ENCODE assay signal across 8 cellular contexts in genomic region chr13:112606125-112607001, GRCh38. TPM values are rescaled to one million over a fixed set of nuclear protein-coding genes. Genes with fewer than 3 reads are reported as not detected.
DNase-seq lines count a peak whose midpoint lies in the region; ATAC-seq, FAIRE-seq and TF ChIP-seq lines count a peak whose summit lies in the region.

No MANE protein-coding gene starts in this region.

- DNase-seq in DMS53 (lab: John Stamatoyannopoulos, UW) = peak; percentile 81
- peak; percentile 78 for DNase-seq in IMR-90
- DNase-seq in RCC 7860 (ENCODE audit: low spot score) = peak; percentile 52
- DNase-seq in activated T-helper 1 cell treated with anti-CD3 and anti-CD28 coated beads, Interleukin-12 subunit alpha, Interleukin-12 subunit beta, Interleukin-2, Interleukin-4 antibody, amounts not matched to agents 30 ng/mL and 10 ng/mL and 1 ng/mL, durations not matched to agents 14 hours and 24 hours and 36 hours (ENCODE audit: low spot score) = peak; percentile 86
- peak; percentile 87 for DNase-seq in fibroblast of gingiva (ENCODE audit: low read depth)
- DNase-seq in naive thymus-derived CD4-positive, alpha-beta T cell = peak; percentile 65 to 95 (median 77)
- peak; percentile 91 to 94 for DNase-seq in stimulated activated effector memory CD8-positive, alpha-beta T cell treated with anti-CD3 and anti-CD28 coated beads, Interleukin-12 subunit alpha, Interleukin-12 subunit beta, amount 100 ng/mL, for 72 hours (ENCODE audit: low spot score in 2 of 2)

- H2BK5ac ChIP-seq in IMR-90 (ENCODE audit: low read depth, low read length, poor library complexity, severe bottlenecking) = no peak overlapping the region

- H3K4ac ChIP-seq in IMR-90 (ENCODE audit: low read depth, low read length) = 0 out of 2 replicates have a peak overlapping the region, but pooled peaks have one; percentile 54

- 0% methylated on average over 18 of the region's 44 CpGs; no CpG with 5 or more reads in 1 of the 2 experiments for WGBS in IMR-90 (ENCODE audit: extremely low coverage in 2 of 2, insufficient read length in 1 of 2), 2 experiments

- peak; percentile 100 for ATAC-seq in GM21529 (IDR thresholded peaks at IDR 0.05; ENCODE audit: unreplicated experiment)
- ATAC-seq in IMR-90 (ENCODE audit: low read depth) = peak; percentile 100
- peak; percentile 100 for ATAC-seq in naive thymus-derived CD4-positive, alpha-beta T cell
- ATAC-seq in stimulated activated effector memory CD8-positive, alpha-beta T cell treated with anti-CD3 and anti-CD28 coated beads, Interleukin-12 subunit alpha, Interleukin-12 subunit beta, amount 100 ng/mL, for 72 hours = peak; percentile 100

- no peaks in the 10 kb centered on the region for H3K9me3 ChIP-seq in IMR-90 (ENCODE audit: control insufficient read depth, insufficient read depth, low read length)
- H3K9me3 ChIP-seq in naive thymus-derived CD4-positive, alpha-beta T cell (ENCODE audit: control insufficient read depth in 2 of 3, low read length in 3 of 3) = no peaks in the 10 kb centered on the region

- TF ChIP-seq POLR2A in IMR-90 (IDR thresholded peaks at IDR 0.05; ENCODE audit: low read depth, low read length) = 0 out of 2 replicates have a peak, but pooled peaks have one; percentile 21

- peak overlapping the region; percentile 56 for H3K4me3 ChIP-seq in IMR-90 (ENCODE audit: insufficient read depth, low read depth, low read length)
- H3K4me3 ChIP-seq in naive thymus-derived CD4-positive, alpha-beta T cell (ENCODE audit: low read length) = peak overlapping the region; percentile 51

- no peaks in the 10 kb centered on the region for H3K36me3 Mint-ChIP-seq in activated T-helper 1 cell treated with anti-CD3 and anti-CD28 coated beads, Interleukin-12 subunit alpha, Interleukin-12 subunit beta, Interleukin-2, Interleukin-4 antibody, amounts not matched to agents 30 ng/mL and 10 ng/mL and 1 ng/mL, durations not matched to agents 14 hours and 24 hours and 36 hours (ENCODE audit: low read depth)
- H3K36me3 Mint-ChIP-seq in naive thymus-derived CD4-positive, alpha-beta T cell = peaks cover 0 to 6% (median 0%) of the 10 kb centered on the region in 5 donors
- H3K36me3 Mint-ChIP-seq in stimulated activated effector memory CD8-positive, alpha-beta T cell treated with anti-CD3 and anti-CD28 coated beads, Interleukin-12 subunit alpha, Interleukin-12 subunit beta, amount 100 ng/mL, for 72 hours = no peaks in the 10 kb centered on the region

- CTCF ChIA-PET in IMR-90 (lab: Yijun Ruan, JAX) = interaction anchor here (0.6 to 1.0 kb wide), 4 partner anchors 8 to 267 kb away, joined by 3 read pairs; no protein-coding TSS in a partner anchor
- CTCF ChIA-PET in naive thymus-derived CD4-positive, alpha-beta T cell (lab: Charles Lee) = interaction anchor here (0.7 to 1.3 kb wide), 6 partner anchors 11 to 178 kb away, joined by 3 to 5 read pairs (median 3); partner anchors contain the start of gene TUBGCP3

- FAIRE-seq in RCC 7860 (lab: Jason Lieb, UNC) = no peak

- H3K4me1 Mint-ChIP-seq in activated T-helper 1 cell treated with anti-CD3 and anti-CD28 coated beads, Interleukin-12 subunit alpha, Interleukin-12 subunit beta, Interleukin-2, Interleukin-4 antibody, amounts not matched to agents 30 ng/mL and 10 ng/mL and 1 ng/mL, durations not matched to agents 14 hours and 24 hours and 36 hours (ENCODE audit: low read depth) = peaks cover 8% of the 10 kb centered on the region
- H3K4me1 Mint-ChIP-seq in naive thymus-derived CD4-positive, alpha-beta T cell = peaks cover 4 to 12% (median 10%) of the 10 kb centered on the region in 7 donors
- H3K4me1 Mint-ChIP-seq in stimulated activated effector memory CD8-positive, alpha-beta T cell treated with anti-CD3 and anti-CD28 coated beads, Interleukin-12 subunit alpha, Interleukin-12 subunit beta, amount 100 ng/mL, for 72 hours = peaks cover 8% of the 10 kb centered on the region

- no peak overlapping the region for H3K27ac Mint-ChIP-seq in activated T-helper 1 cell treated with anti-CD3 and anti-CD28 coated beads, Interleukin-12 subunit alpha, Interleukin-12 subunit beta, Interleukin-2, Interleukin-4 antibody, amounts not matched to agents 30 ng/mL and 10 ng/mL and 1 ng/mL, durations not matched to agents 14 hours and 24 hours and 36 hours
- H3K27ac Mint-ChIP-seq in naive thymus-derived CD4-positive, alpha-beta T cell = peak overlapping the region in 5 of 9 donors; percentile 3 to 43 (median 19)
- H3K27ac Mint-ChIP-seq in stimulated activated effector memory CD8-positive, alpha-beta T cell treated with anti-CD3 and anti-CD28 coated beads, Interleukin-12 subunit alpha, Interleukin-12 subunit beta, amount 100 ng/mL, for 72 hours = no peak overlapping the region

- peaks cover 14% of the 10 kb centered on the region for H3K27me3 ChIP-seq in IMR-90 (ENCODE audit: control insufficient read depth, insufficient read depth, low read length)
- no peaks in the 10 kb centered on the region for H3K27me3 ChIP-seq in naive thymus-derived CD4-positive, alpha-beta T cell (ENCODE audit: control insufficient read depth in 2 of 2, insufficient read depth in 2 of 2, low read length in 2 of 2)

- H3K27ac ChIP-seq in IMR-90 (ENCODE audit: insufficient read depth, low read length) = peak overlapping the region; percentile 49; the same call in 1 of the 2 replicates
- H3K27ac ChIP-seq in naive thymus-derived CD4-positive, alpha-beta T cell (ENCODE audit: low read depth, low read length) = no peak overlapping the region

- peak overlapping the region; percentile 93 for H3K4me2 ChIP-seq in IMR-90 (ENCODE audit: low read depth, low read length)

- intact Hi-C loops in IMR-90 (cut with micrococcal nuclease) = loop anchor here (1.0 to 10.0 kb wide), 3 partner anchors 92 to 1132 kb away; no protein-coding TSS in a partner anchor
- intact Hi-C loops in activated T-helper 1 cell treated with anti-CD3 and anti-CD28 coated beads, Interleukin-12 subunit alpha, Interleukin-12 subunit beta, Interleukin-2, Interleukin-4 antibody, amounts not matched to agents 30 ng/mL and 10 ng/mL and 1 ng/mL, durations not matched to agents 14 hours and 24 hours and 36 hours (cut with micrococcal nuclease) = loop anchor here (1.0 to 10.0 kb wide), 4 partner anchors 18 to 534 kb away; partner anchors contain the start of gene TUBGCP3
- intact Hi-C loops in naive thymus-derived CD4-positive, alpha-beta T cell (cut with micrococcal nuclease) = loop anchor here (1.0 to 5.0 kb wide), 4 partner anchors 18 to 1539 kb away; partner anchors contain the start of gene TUBGCP3 (in 2 of the 2)

- H2AK5ac ChIP-seq in IMR-90 (ENCODE audit: low read depth, low read length) = no peak overlapping the region

- BruUV-seq in IMR-90 (replicated peaks; lab: Mats Ljungman, UMichigan) = no TSS peak

- peak overlapping the region; percentile 87 for H2AFZ ChIP-seq in IMR-90 (replicated peaks; ENCODE audit: low read length, poor library complexity)

- TF ChIP-seq RAD21 in IMR-90 (IDR thresholded peaks at IDR 0.05; ENCODE audit: low read length) = peak; percentile 92

- peak overlapping the region; percentile 58; the same call in 1 of the 2 replicates for H2BK120ac ChIP-seq in IMR-90 (ENCODE audit: low read depth, low read length)

- H4K20me1 ChIP-seq in IMR-90 (ENCODE audit: insufficient read depth, low read length) = no peaks in the 10 kb centered on the region

- peak overlapping the region; percentile 63; the same call in 1 of the 2 replicates for H3K23ac ChIP-seq in IMR-90 (ENCODE audit: low read depth, low read length)

- H4K5ac ChIP-seq in IMR-90 (ENCODE audit: low read depth, low read length) = peak overlapping the region; percentile 53; the same call in 1 of the 2 replicates

- H3K9ac ChIP-seq in IMR-90 (ENCODE audit: low read depth, low read length) = peak overlapping the region; percentile 75

- peak overlapping the region; percentile 44 for H2AK9ac ChIP-seq in IMR-90 (replicated peaks; ENCODE audit: low read depth, low read length, poor library complexity)

- H4K91ac ChIP-seq in IMR-90 (ENCODE audit: insufficient read depth, low read depth, low read length) = no peak overlapping the region

- peak overlapping the region; percentile 24; the same call in 1 of the 2 replicates for H3K14ac ChIP-seq in IMR-90 (replicated peaks; ENCODE audit: low read depth, low read length)

- no peaks in the 10 kb centered on the region for H3K36me3 ChIP-seq in IMR-90 (ENCODE audit: control insufficient read depth, insufficient read depth, low read length)
- H3K36me3 ChIP-seq in naive thymus-derived CD4-positive, alpha-beta T cell (ENCODE audit: control insufficient read depth in 2 of 3, insufficient read depth in 3 of 3, low read length in 3 of 3) = no peaks in the 10 kb centered on the region

- H3K27me3 Mint-ChIP-seq in activated T-helper 1 cell treated with anti-CD3 and anti-CD28 coated beads, Interleukin-12 subunit alpha, Interleukin-12 subunit beta, Interleukin-2, Interleukin-4 antibody, amounts not matched to agents 30 ng/mL and 10 ng/mL and 1 ng/mL, durations not matched to agents 14 hours and 24 hours and 36 hours (ENCODE audit: insufficient read depth) = peaks cover 28% of the 10 kb centered on the region
- peaks cover 5 to 54% (median 23%) of the 10 kb centered on the region in 5 donors for H3K27me3 Mint-ChIP-seq in naive thymus-derived CD4-positive, alpha-beta T cell

- H4K8ac ChIP-seq in IMR-90 (ENCODE audit: low read depth in 2 of 2, low read length in 2 of 2) = peak overlapping the region; percentile 51 to 62; a peak in 3 of 4 replicates

- H3K9me1 ChIP-seq in IMR-90 (ENCODE audit: insufficient read depth, low read length) = no peaks in the 10 kb centered on the region

- in situ Hi-C loops in IMR-90 (cut with MboI; ENCODE audit: low sequenced_read_pairs) = loop anchor here (5.0 to 25.0 kb wide), 2 partner anchors 519 to 1134 kb away; no protein-coding TSS in a partner anchor

- 0 out of 2 replicates have a peak overlapping the region, but pooled peaks have one; percentile 10 for H3K18ac ChIP-seq in IMR-90 (ENCODE audit: low read depth, low read length)

- TF ChIP-seq CTCF in IMR-90 (conservative IDR thresholded peaks at IDR 0.05; ENCODE audit: low read depth, low read length) = peak; percentile 98

- POLR2A ChIA-PET in IMR-90 (lab: Charles Lee; ENCODE audit: unreplicated experiment) = no interaction called here
- POLR2A ChIA-PET in naive thymus-derived CD4-positive, alpha-beta T cell (lab: Charles Lee) = interaction anchor here (0.6 to 0.8 kb wide), 2 partner anchors 19 to 1891 kb away, joined by 3 read pairs; no protein-coding TSS in a partner anchor

- no peak overlapping the region for H2BK20ac ChIP-seq in IMR-90 (ENCODE audit: low read depth, low read length)

- H3K56ac ChIP-seq in IMR-90 (ENCODE audit: extremely low read depth, insufficient read depth, low read length) = peak overlapping the region; percentile 75; the same call in 1 of the 2 replicates

- H3K9me3 Mint-ChIP-seq in activated T-helper 1 cell treated with anti-CD3 and anti-CD28 coated beads, Interleukin-12 subunit alpha, Interleukin-12 subunit beta, Interleukin-2, Interleukin-4 antibody, amounts not matched to agents 30 ng/mL and 10 ng/mL and 1 ng/mL, durations not matched to agents 14 hours and 24 hours and 36 hours = no peaks in the 10 kb centered on the region
- no peaks in the 10 kb centered on the region for H3K9me3 Mint-ChIP-seq in naive thymus-derived CD4-positive, alpha-beta T cell
- H3K9me3 Mint-ChIP-seq in stimulated activated effector memory CD8-positive, alpha-beta T cell treated with anti-CD3 and anti-CD28 coated beads, Interleukin-12 subunit alpha, Interleukin-12 subunit beta, amount 100 ng/mL, for 72 hours = no peaks in the 10 kb centered on the region

- no peak overlapping the region for H2BK15ac ChIP-seq in IMR-90 (ENCODE audit: low read depth, low read length)

- H3K4me3 Mint-ChIP-seq in activated T-helper 1 cell treated with anti-CD3 and anti-CD28 coated beads, Interleukin-12 subunit alpha, Interleukin-12 subunit beta, Interleukin-2, Interleukin-4 antibody, amounts not matched to agents 30 ng/mL and 10 ng/mL and 1 ng/mL, durations not matched to agents 14 hours and 24 hours and 36 hours = peak overlapping the region; percentile 84
- H3K4me3 Mint-ChIP-seq in naive thymus-derived CD4-positive, alpha-beta T cell = peak overlapping the region; percentile 76 to 89 (median 86)
- H3K4me3 Mint-ChIP-seq in stimulated activated effector memory CD8-positive, alpha-beta T cell treated with anti-CD3 and anti-CD28 coated beads, Interleukin-12 subunit alpha, Interleukin-12 subunit beta, amount 100 ng/mL, for 72 hours = peak overlapping the region; percentile 71

- dilution Hi-C loops in IMR-90 (cut with HindIII; ENCODE audit: low sequenced_read_pairs, unreplicated experiment) = no loop called here

- H3K4me1 ChIP-seq in IMR-90 (ENCODE audit: control insufficient read depth, insufficient read depth, low read length) = no peaks in the 10 kb centered on the region; the same call in 1 of the 2 replicates
- no peaks in the 10 kb centered on the region for H3K4me1 ChIP-seq in naive thymus-derived CD4-positive, alpha-beta T cell (ENCODE audit: control insufficient read depth in 2 of 2, insufficient read depth in 2 of 2, low read length in 2 of 2)

- H3K79me1 ChIP-seq in IMR-90 (ENCODE audit: low read depth in 1 of 2, low read length in 2 of 2) = no peaks in the 10 kb centered on the region

RNA-seq across cellular contexts. Expression of gene TUBGCP3, which starts 18.4 kb away (rescaled TPM):
- 14.7 and 16.0 TPM in 2 replicates for total RNA-seq in IMR-90 (2012; rRNA removed)
- 13.8 and 17.8 TPM in 2 replicates for polyA plus RNA-seq in IMR-90 (2012; rRNA removed)
- polyA plus RNA-seq in IMR-90 (2012; cell fraction: cytosol; rRNA removed) = 7.9 and 10.0 TPM in 2 replicates
- 23.0 and 28.1 TPM in 2 replicates for polyA plus RNA-seq in IMR-90 (2012; cell fraction: nucleus; rRNA removed; ENCODE audit: low replicate concordance)
- total RNA-seq in activated T-helper 1 cell treated with anti-CD3 and anti-CD28 coated beads, Interleukin-12 subunit alpha, Interleukin-12 subunit beta, Interleukin-2, Interleukin-4 antibody, amounts not matched to agents 30 ng/mL and 10 ng/mL and 1 ng/mL, durations not matched to agents 14 hours and 24 hours and 36 hours = 67.4 and 71.8 TPM in 2 replicates
- total RNA-seq in naive thymus-derived CD4-positive, alpha-beta T cell = 10 to 100 TPM; 40.5 to 56.7 (median 45.0) TPM
- 10 to 100 TPM; 15.4 to 22.2 TPM for polyA plus RNA-seq in naive thymus-derived CD4-positive, alpha-beta T cell

Comparison
In these comparisons a context has a peak if more than half of its experiments do, and no peak if none do; other contexts are left out.
1. H3K27ac Mint-ChIP-seq: peak in naive thymus-derived CD4-positive, alpha-beta T cell (5 of 9); none in activated T-helper 1 cell treated with anti-CD3 and anti-CD28 coated beads, Interleukin-12 subunit alpha, Interleukin-12 subunit beta, Interleukin-2, Interleukin-4 antibody, amounts not matched to agents 30 ng/mL and 10 ng/mL and 1 ng/mL, durations not matched to agents 14 hours and 24 hours and 36 hours (single experiment) and stimulated activated effector memory CD8-positive, alpha-beta T cell treated with anti-CD3 and anti-CD28 coated beads, Interleukin-12 subunit alpha, Interleukin-12 subunit beta, amount 100 ng/mL, for 72 hours (single experiment).
2. Peak in every context shown above with its lines, with median percentiles within 50 percentile points of each other: DNase-seq, ATAC-seq and H3K4me3 Mint-ChIP-seq.